Comparison of ENCODE assay signal across 8 cellular contexts in the genomic region with DNA sequence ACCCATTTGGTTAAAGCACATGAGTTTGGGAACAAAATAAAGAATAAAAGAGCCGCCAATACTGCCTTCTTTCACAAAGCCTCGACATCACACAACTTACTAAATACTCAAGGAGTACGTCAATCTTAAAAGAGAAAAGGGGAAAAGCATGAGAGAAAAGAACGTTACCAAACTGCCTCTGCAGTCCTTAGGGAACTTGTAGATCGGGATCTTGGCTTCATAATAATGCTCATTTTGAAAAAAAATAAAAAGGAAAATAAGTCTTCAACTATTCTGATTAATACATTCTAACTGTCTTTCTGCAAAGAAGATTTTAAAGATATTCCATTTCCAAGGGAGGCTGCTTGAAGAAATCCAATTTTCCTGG.
DNase-seq lines count a peak whose midpoint lies in the region; ATAC-seq and TF ChIP-seq lines count a peak whose summit lies in the region.

No MANE protein-coding gene starts in this region.

- no peaks in the 10 kb centered on the region for H3K9me3 ChIP-seq in upper lobe of right lung

- no peaks in the 10 kb centered on the region for H3K36me3 ChIP-seq in upper lobe of right lung

- ATAC-seq in naive thymus-derived CD8-positive, alpha-beta T cell: no peak
- no peak for ATAC-seq in upper lobe of right lung

- TF ChIP-seq CTCF in epithelial cell of esophagus (IDR thresholded peaks at IDR 0.05; ENCODE audit: insufficient read depth, low read depth, low read length, missing control alignments) (no peak), upper lobe of right lung (IDR thresholded peaks at IDR 0.05) (no peak)

- DNase-seq in activated naive CD4-positive, alpha-beta T cell treated with anti-CD3 and anti-CD28 coated beads for 36 hours: no peak
- no peak for DNase-seq in activated naive CD4-positive, alpha-beta T cell treated with anti-CD3 and anti-CD28 coated beads, Interleukin-2, amount 50 U/mL, for 16 hours
- no peak for DNase-seq in epithelial cell of esophagus (ENCODE audit: low read depth)
- no peak for DNase-seq in naive thymus-derived CD8-positive, alpha-beta T cell
- no peak for DNase-seq in upper lobe of right lung
- no peak for DNase-seq in posterior cingulate gyrus
- DNase-seq in DMS153 treated with DMSO at 0.1 percent for 48 hours (lab: John Stamatoyannopoulos, UW; ENCODE audit: unreplicated experiment): no peak
- DNase-seq in effector CD4-positive, alpha-beta T cell: no peak

- peaks cover 16% of the 10 kb centered on the region for H3K27me3 Mint-ChIP-seq in activated naive CD4-positive, alpha-beta T cell treated with anti-CD3 and anti-CD28 coated beads for 36 hours (ENCODE audit: low read depth)
- peaks cover 9 to 28% (median 17%) of the 10 kb centered on the region in 5 donors for H3K27me3 Mint-ChIP-seq in naive thymus-derived CD8-positive, alpha-beta T cell

- no peaks in the 10 kb centered on the region for H3K36me3 Mint-ChIP-seq in activated naive CD4-positive, alpha-beta T cell treated with anti-CD3 and anti-CD28 coated beads for 36 hours (ENCODE audit: low read depth)
- H3K36me3 Mint-ChIP-seq in naive thymus-derived CD8-positive, alpha-beta T cell: no peaks in the 10 kb centered on the region

- H3K4me1 ChIP-seq in upper lobe of right lung: peaks cover 9% of the 10 kb centered on the region

- peak overlapping the region; percentile 79 for H3K27ac ChIP-seq in upper lobe of right lung

- H3K9me3 Mint-ChIP-seq in activated naive CD4-positive, alpha-beta T cell treated with anti-CD3 and anti-CD28 coated beads for 36 hours: no peaks in the 10 kb centered on the region
- H3K9me3 Mint-ChIP-seq in naive thymus-derived CD8-positive, alpha-beta T cell: no peaks in the 10 kb centered on the region

- no peak overlapping the region for H3K27ac Mint-ChIP-seq in activated naive CD4-positive, alpha-beta T cell treated with anti-CD3 and anti-CD28 coated beads for 36 hours
- H3K27ac Mint-ChIP-seq in naive thymus-derived CD8-positive, alpha-beta T cell: peak overlapping the region in 1 of 10 donors; percentile 21

- H3K4me1 Mint-ChIP-seq in activated naive CD4-positive, alpha-beta T cell treated with anti-CD3 and anti-CD28 coated beads for 36 hours (ENCODE audit: low read depth): peaks cover 10% of the 10 kb centered on the region
- H3K4me1 Mint-ChIP-seq in naive thymus-derived CD8-positive, alpha-beta T cell: peaks cover 5 to 12% (median 11%) of the 10 kb centered on the region in 4 donors

- CTCF ChIA-PET in activated naive CD4-positive, alpha-beta T cell treated with anti-CD3 and anti-CD28 coated beads for 36 hours (lab: Charles Lee): no interaction called here

- H3K4me3 Mint-ChIP-seq in activated naive CD4-positive, alpha-beta T cell treated with anti-CD3 and anti-CD28 coated beads for 36 hours: peak overlapping the region; percentile 60
- H3K4me3 Mint-ChIP-seq in naive thymus-derived CD8-positive, alpha-beta T cell: peak overlapping the region; percentile 60 to 85 (median 73)

- H3K27me3 ChIP-seq in upper lobe of right lung: no peaks in the 10 kb centered on the region

- intact Hi-C loops in activated naive CD4-positive, alpha-beta T cell treated with anti-CD3 and anti-CD28 coated beads for 36 hours (cut with micrococcal nuclease): no loop called here
- intact Hi-C loops in upper lobe of right lung (cut with DNase I): no loop called here
- intact Hi-C loops in posterior cingulate gyrus (cut with DNase I): no loop called here

- POLR2A ChIA-PET in naive thymus-derived CD8-positive, alpha-beta T cell (lab: Charles Lee): no interaction called here

- H3K4me3 ChIP-seq in epithelial cell of esophagus (ENCODE audit: low read length) (peak overlapping the region; percentile 50), upper lobe of right lung (peak overlapping the region; percentile 54)
